Comparison of ENCODE assay signal across 9 cellular contexts in the genomic region with DNA sequence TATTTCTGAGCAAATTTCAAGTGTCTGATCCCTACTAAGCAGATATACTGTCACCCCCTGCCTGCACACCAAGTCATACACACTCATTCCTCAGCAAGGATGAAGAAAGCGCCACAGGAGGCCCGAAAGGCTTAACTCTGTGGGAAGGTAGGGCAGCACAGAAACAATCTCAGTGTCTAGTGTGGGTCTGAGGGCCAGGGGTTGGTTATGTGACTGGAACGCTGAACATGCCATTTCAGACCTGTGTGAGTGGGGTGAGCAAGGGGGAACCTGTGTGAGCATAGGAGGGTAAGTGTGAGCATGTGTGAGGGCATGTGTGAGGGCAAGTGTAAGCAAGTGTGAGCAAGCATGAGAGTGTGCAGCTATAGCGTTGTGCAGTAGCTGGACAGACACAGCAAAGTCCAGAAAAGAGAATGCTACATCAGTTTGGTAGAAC. TPM values are rescaled to one million over a fixed set of nuclear protein-coding genes. Genes with fewer than 3 reads are reported as not detected.
DNase-seq lines count a peak whose midpoint lies in the region; ATAC-seq lines count a peak whose summit lies in the region.
"Had no signal": no experiment of that assay in that cellular context is flagged by ENCODE, and none has a peak within 500 bp of the region (broad histone marks: within the 10 kb centered on the region; RNA-seq: fewer than 3 reads in every experiment).

No MANE protein-coding gene starts in this region.

- peaks cover 78% of the 10 kb centered on the region for H3K4me1 Mint-ChIP-seq in activated T-cell treated with anti-CD3 and anti-CD28 coated beads, Interleukin-2, amount 50 U/mL, for 4 hours (ENCODE audit: low read depth)
- H3K4me1 Mint-ChIP-seq in activated naive CD8-positive, alpha-beta T cell treated with anti-CD3 and anti-CD28 coated beads for 36 hours: peaks cover 69% of the 10 kb centered on the region

- DNase-seq in activated T-cell treated with anti-CD3 and anti-CD28 coated beads, Interleukin-2, amount 50 U/mL, for 4 hours: no peak
- DNase-seq in activated T-cell treated with anti-CD3 and anti-CD28 coated beads for 4 hours (no peak), T-helper 9 cell (no peak), NCI-H446 treated with DMSO at 0.1 percent for 48 hours (lab: John Stamatoyannopoulos, UW) (no peak)
- DNase-seq in activated naive CD8-positive, alpha-beta T cell treated with anti-CD3 and anti-CD28 coated beads for 36 hours: no peak
- no peak for DNase-seq in stimulated activated CD4-positive, alpha-beta T cell treated with anti-CD3 and anti-CD28 coated beads, Interleukin-1b, Interleukin-23, amount 100 ng/mL, for 48 hours
- DNase-seq: NCI-H69 had no signal

- H3K36me3 ChIP-seq in muscle layer of colon (ENCODE audit: insufficient read depth, low read length): peaks cover 32% of the 10 kb centered on the region
- H3K36me3 ChIP-seq in thymus (ENCODE audit: control insufficient read depth, insufficient read depth): peaks cover 59% of the 10 kb centered on the region

- H3K27ac ChIP-seq in muscle layer of colon (ENCODE audit: low read depth, low read length) (peak overlapping the region; percentile 81), thymus (ENCODE audit: low read depth) (peak overlapping the region; percentile 55)

- H3K36me3 Mint-ChIP-seq in activated T-cell treated with anti-CD3 and anti-CD28 coated beads, Interleukin-2, amount 50 U/mL, for 4 hours (ENCODE audit: insufficient read depth): peaks cover 25% of the 10 kb centered on the region
- H3K36me3 Mint-ChIP-seq in activated naive CD8-positive, alpha-beta T cell treated with anti-CD3 and anti-CD28 coated beads for 36 hours: peaks cover 84% of the 10 kb centered on the region

- peak overlapping the region; percentile 65 for H3K27ac Mint-ChIP-seq in activated naive CD8-positive, alpha-beta T cell treated with anti-CD3 and anti-CD28 coated beads for 36 hours

- H3K9me3 ChIP-seq in muscle layer of colon (ENCODE audit: low read length) (no peaks in the 10 kb centered on the region), thymus (ENCODE audit: control insufficient read depth) (no peaks in the 10 kb centered on the region)

- peak overlapping the region; percentile 52 for H3K9ac ChIP-seq in muscle layer of colon (ENCODE audit: low read length)

- ATAC-seq in activated T-cell treated with anti-CD3 and anti-CD28 coated beads, Interleukin-2, amount 50 U/mL, for 4 hours: peak; percentile 5

- H3K27me3 Mint-ChIP-seq in activated T-cell treated with anti-CD3 and anti-CD28 coated beads, Interleukin-2, amount 50 U/mL, for 4 hours (ENCODE audit: low read depth): no peaks in the 10 kb centered on the region
- H3K27me3 Mint-ChIP-seq in activated naive CD8-positive, alpha-beta T cell treated with anti-CD3 and anti-CD28 coated beads for 36 hours: no peaks in the 10 kb centered on the region

- H3K4me3 Mint-ChIP-seq in activated T-cell treated with anti-CD3 and anti-CD28 coated beads, Interleukin-2, amount 50 U/mL, for 4 hours: peak overlapping the region; percentile 95
- peak overlapping the region; percentile 95 for H3K4me3 Mint-ChIP-seq in activated naive CD8-positive, alpha-beta T cell treated with anti-CD3 and anti-CD28 coated beads for 36 hours

- H3K9me3 Mint-ChIP-seq in activated T-cell treated with anti-CD3 and anti-CD28 coated beads, Interleukin-2, amount 50 U/mL, for 4 hours: no peaks in the 10 kb centered on the region
- H3K9me3 Mint-ChIP-seq in activated naive CD8-positive, alpha-beta T cell treated with anti-CD3 and anti-CD28 coated beads for 36 hours: no peaks in the 10 kb centered on the region

- no peaks in the 10 kb centered on the region for H3K27me3 ChIP-seq in muscle layer of colon (ENCODE audit: control insufficient read depth in 1 of 2, insufficient read depth in 2 of 2, low read length in 2 of 2)
- H3K27me3 ChIP-seq in thymus (ENCODE audit: control insufficient read depth, insufficient read depth): no peaks in the 10 kb centered on the region

- 79% methylated on average over 4 of the region's 4 CpGs for WGBS in thymus

- peak overlapping the region in 1 of 2 donors; percentile 92 for H3K4me3 ChIP-seq in muscle layer of colon (ENCODE audit: low read depth in 1 of 2, low read length in 2 of 2)
- peak overlapping the region; percentile 79 for H3K4me3 ChIP-seq in thymus (ENCODE audit: low read length)

- H3K4me1 ChIP-seq in muscle layer of colon (ENCODE audit: insufficient read depth, low read length) (peaks cover 69% of the 10 kb centered on the region), thymus (ENCODE audit: control insufficient read depth, insufficient read depth, low read length) (peaks cover 37% of the 10 kb centered on the region)

RNA-seq across cellular contexts. Expression of a gene that starts 6.2 kb away (rescaled TPM):
- 10 to 100 TPM; 26.2 to 28.3 (median 27.7) TPM for total RNA-seq in activated T-cell treated with anti-CD3 and anti-CD28 coated beads, Interleukin-2, amount 50 U/mL, for 4 hours
- total RNA-seq in activated naive CD8-positive, alpha-beta T cell treated with anti-CD3 and anti-CD28 coated beads for 36 hours: 10 to 100 TPM; 30.7 to 30.8 TPM
- polyA plus RNA-seq in thymus: 32.0 TPM
